9 cellular contexts compared by ENCODE assay signal in genomic region chr1:178057863-178058576, GRCh38. TPM values are rescaled to one million over a fixed set of nuclear protein-coding genes. Genes with fewer than 3 reads are reported as not detected.
DNase-seq lines count a peak whose midpoint lies in the region; ATAC-seq and TF ChIP-seq lines count a peak whose summit lies in the region.
"Had no signal": no experiment of that assay in that cellular context is flagged by ENCODE, and none has a peak within 500 bp of the region (broad histone marks: within the 10 kb centered on the region; RNA-seq: fewer than 3 reads in every experiment).

No MANE protein-coding gene starts in this region.

- H3K4me3 Mint-ChIP-seq in endodermal cell (no peak overlapping the region), nephron progenitor cell (no peak overlapping the region)
- H3K4me3 Mint-ChIP-seq: activated B cell treated with CpG ODN at 0.5 μM for 24 hours had no signal

- TF ChIP-seq POLR2A in upper lobe of left lung (IDR thresholded peaks at IDR 0.05), result no peak

- H3K9me3 Mint-ChIP-seq in endodermal cell (no peaks in the 10 kb centered on the region), nephron progenitor cell (no peaks in the 10 kb centered on the region)
- H3K9me3 Mint-ChIP-seq: activated B cell treated with CpG ODN at 0.5 μM for 24 hours had no signal

- H3K4me3 ChIP-seq in endodermal cell (ENCODE audit: low read length) (no peak overlapping the region), upper lobe of left lung (peak overlapping the region in 1 of 4 donors; percentile 3)

- TF ChIP-seq CTCF in endodermal cell (conservative IDR thresholded peaks at IDR 0.05) (no peak), upper lobe of left lung (IDR thresholded peaks at IDR 0.05) (no peak), nephron progenitor cell (IDR thresholded peaks at IDR 0.05) (no peak)

- H3K27me3 Mint-ChIP-seq in endodermal cell (ENCODE audit: insufficient read depth) (peaks cover 28% of the 10 kb centered on the region), nephron progenitor cell (ENCODE audit: low read depth, poor library complexity) (no peaks in the 10 kb centered on the region)

- peak in 1 of 2 donors; percentile 64 for ATAC-seq in upper lobe of left lung (ENCODE audit: low FRiP score in 2 of 2)
- ATAC-seq in GM19463 (IDR thresholded peaks at IDR 0.05; ENCODE audit: unreplicated experiment), result no peak

- H3K36me3 Mint-ChIP-seq in endodermal cell (ENCODE audit: low read depth), result no peaks in the 10 kb centered on the region
- no peaks in the 10 kb centered on the region for H3K36me3 Mint-ChIP-seq in nephron progenitor cell (ENCODE audit: low read depth)

- TF ChIP-seq EP300 in upper lobe of left lung (IDR thresholded peaks at IDR 0.05), result peak in 2 of 4 donors; percentile 68

- no peaks in the 10 kb centered on the region for H3K9me3 ChIP-seq in endodermal cell (ENCODE audit: control insufficient read depth, low read length)
- H3K9me3 ChIP-seq in upper lobe of left lung, result no peaks in the 10 kb centered on the region

- peaks cover 5% of the 10 kb centered on the region for H3K4me1 ChIP-seq in endodermal cell (ENCODE audit: control insufficient read depth, insufficient read depth, low read length)
- H3K4me1 ChIP-seq in upper lobe of left lung, result peaks cover 52 to 65% (median 59%) of the 10 kb centered on the region in 4 donors

- no peaks in the 10 kb centered on the region for H3K36me3 ChIP-seq in endodermal cell (ENCODE audit: control insufficient read depth, insufficient read depth, low read length)
- H3K36me3 ChIP-seq in upper lobe of left lung, result no peaks in the 10 kb centered on the region

- peak; percentile 71 for DNase-seq in NCI-H146 (lab: John Stamatoyannopoulos, UW)
- DNase-seq in NCI-H146 treated with DMSO at 0.1 percent for 48 hours (lab: John Stamatoyannopoulos, UW; ENCODE audit: unreplicated experiment), result no peak
- peak; percentile 58 for DNase-seq in endodermal cell
- DNase-seq in lung microvascular endothelial cell (ENCODE audit: low read depth in 2 of 2), result peak; percentile 62 to 78
- peak in 1 of 2 donors; percentile 27 for DNase-seq in upper lobe of left lung
- DNase-seq in NCI-H345 treated with DMSO at 0.1 percent for 48 hours (lab: John Stamatoyannopoulos, UW; ENCODE audit: unreplicated experiment), result no peak
- no peak for DNase-seq in nephron progenitor cell
- DNase-seq: activated B cell treated with CpG ODN at 0.5 μM for 24 hours had no signal

- no peak overlapping the region for H3K27ac ChIP-seq in endodermal cell (ENCODE audit: low read depth, low read length)
- peak overlapping the region; percentile 60 to 77 (median 73) for H3K27ac ChIP-seq in upper lobe of left lung

- H3K27ac Mint-ChIP-seq in endodermal cell (peak overlapping the region; percentile 58), nephron progenitor cell (no peak overlapping the region)
- H3K27ac Mint-ChIP-seq: activated B cell treated with CpG ODN at 0.5 μM for 24 hours had no signal

- H3K9ac ChIP-seq in endodermal cell (ENCODE audit: extremely low read depth, low read length, poor library complexity, severe bottlenecking), result no peak overlapping the region

- WGBS in endodermal cell (ENCODE audit: insufficient coverage in 1 of 2, insufficient read length in 1 of 2), 2 experiments, result 60 to 80% methylated on average over 2 to 8 of the region's 8 CpGs
- 51 to 57% methylated on average over 8 of the region's 8 CpGs for WGBS in upper lobe of left lung, 2 donors

- peaks cover 30% of the 10 kb centered on the region for H3K4me1 Mint-ChIP-seq in endodermal cell
- H3K4me1 Mint-ChIP-seq in nephron progenitor cell, result peaks cover 70% of the 10 kb centered on the region

- H3K27me3 ChIP-seq in endodermal cell (ENCODE audit: control insufficient read depth, insufficient read depth, low read length, poor library complexity, severe bottlenecking) (peaks cover 34% of the 10 kb centered on the region), upper lobe of left lung (no peaks in the 10 kb centered on the region)

RNA-seq across cellular contexts. Expression of gene RASAL2, which starts 35.9 kb away (rescaled TPM):
- total RNA-seq in endodermal cell (10 to 100 TPM; 21.8 to 22.1 TPM), lung microvascular endothelial cell (11.8 and 13.1 TPM in 2 replicates), upper lobe of left lung (10 to 100 TPM; 24.7 to 59.0 (median 41.6) TPM)
- polyA plus RNA-seq in endodermal cell (2013, experiment 1 of 2), result 19.7 TPM
- polyA plus RNA-seq in endodermal cell (2013, experiment 2 of 2), result 16.8 TPM

Comparison
In these comparisons a context has a peak if more than half of its experiments do, and no peak if none do; other contexts are left out.
1. DNase-seq: peak in NCI-H146 (single experiment), endodermal cell (single experiment) and lung microvascular endothelial cell (2 of 2); none in NCI-H146 treated with DMSO at 0.1 percent for 48 hours (single experiment), NCI-H345 treated with DMSO at 0.1 percent for 48 hours (single experiment) and nephron progenitor cell (single experiment).